In the genomic region with DNA sequence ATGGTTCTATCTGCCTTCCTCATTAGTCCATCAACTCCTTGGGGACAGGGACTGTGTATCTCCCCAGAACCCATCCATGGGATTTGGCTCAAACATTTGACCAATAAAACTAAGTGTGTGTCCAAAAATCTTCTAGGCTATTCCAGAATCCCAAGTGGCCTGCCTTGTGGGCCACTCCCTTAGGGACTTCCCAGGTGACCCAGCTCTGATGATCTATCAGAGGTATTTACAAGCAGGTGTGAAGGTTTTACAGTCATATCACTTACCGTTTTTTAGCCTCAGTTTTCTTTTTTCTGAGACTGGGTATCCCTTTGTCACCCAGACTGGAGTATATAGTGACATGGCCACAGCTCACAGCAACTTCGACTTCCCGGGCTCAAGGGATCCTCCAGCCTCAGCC, we compare ENCODE assay signal across 19 cellular contexts.
DNase-seq lines count a peak whose midpoint lies in the region; ATAC-seq, FAIRE-seq and TF ChIP-seq lines count a peak whose summit lies in the region.
"Had no signal": no experiment of that assay in that cellular context is flagged by ENCODE, and none has a peak within 500 bp of the region (broad histone marks: within the 10 kb centered on the region; RNA-seq: fewer than 3 reads in every experiment).

No MANE protein-coding gene starts in this region.

- CTCF ChIA-PET in activated CD4-positive, alpha-beta T cell treated with anti-CD3 and anti-CD28 coated beads for 36 hours (lab: Charles Lee) = interaction anchor here (0.8 to 2.2 kb wide), 7 partner anchors 9 to 31 kb away, joined by 3 to 11 read pairs (median 3); no protein-coding TSS in a partner anchor

- DNase-seq in activated CD4-positive, alpha-beta T cell treated with anti-CD3 and anti-CD28 coated beads for 36 hours = no peak
- no peak for DNase-seq in activated CD4-positive, alpha-beta T cell treated with anti-CD3 and anti-CD28 coated beads, Interleukin-2, amount 50 U/mL, for 1 hour
- no peak for DNase-seq in activated naive CD8-positive, alpha-beta T cell treated with anti-CD3 and anti-CD28 coated beads for 36 hours
- DNase-seq in glutamatergic neuron (no peak), uterus (no peak), frontal cortex (ENCODE audit: low spot score in 2 of 2) (no peak)
- DNase-seq: adrenal gland, DND-41, heart left ventricle, lower lobe of right lung, NCI-H1417 treated with DMSO at 0.1 percent for 48 hours, NCI-H82 had no signal

- no peaks in the 10 kb centered on the region for H3K27me3 ChIP-seq in uterus
- H3K27me3 ChIP-seq: adrenal gland, cardiac muscle cell, heart left ventricle, neural progenitor cell had no signal

- H3K4me3 ChIP-seq in uterus = no peak overlapping the region
- H3K4me3 ChIP-seq: A549, adrenal gland, cardiac muscle cell, lower lobe of right lung, neural progenitor cell had no signal

- peaks cover 91% of the 10 kb centered on the region for H3K4me1 Mint-ChIP-seq in activated CD4-positive, alpha-beta T cell treated with anti-CD3 and anti-CD28 coated beads for 36 hours
- peaks cover 89% of the 10 kb centered on the region for H3K4me1 Mint-ChIP-seq in activated naive CD8-positive, alpha-beta T cell treated with anti-CD3 and anti-CD28 coated beads for 36 hours
- H3K4me1 Mint-ChIP-seq in nephron (peaks cover 73% of the 10 kb centered on the region), glutamatergic neuron (ENCODE audit: low read depth, unreplicated experiment) (peaks cover 11% of the 10 kb centered on the region)

- TF ChIP-seq CTCF in nephron (IDR thresholded peaks at IDR 0.05; ENCODE audit: unreplicated experiment in 3 of 3) (no peak), glutamatergic neuron (IDR thresholded peaks at IDR 0.05; ENCODE audit: partially characterized antibody, unreplicated experiment) (no peak), uterus (IDR thresholded peaks at IDR 0.05) (no peak)

- no peaks in the 10 kb centered on the region for H3K9me3 Mint-ChIP-seq in activated CD4-positive, alpha-beta T cell treated with anti-CD3 and anti-CD28 coated beads for 36 hours (ENCODE audit: low read depth)
- H3K9me3 Mint-ChIP-seq in activated naive CD8-positive, alpha-beta T cell treated with anti-CD3 and anti-CD28 coated beads for 36 hours = peaks cover 2% of the 10 kb centered on the region
- H3K9me3 Mint-ChIP-seq in nephron (no peaks in the 10 kb centered on the region), glutamatergic neuron (ENCODE audit: unreplicated experiment) (no peaks in the 10 kb centered on the region)
- H3K9me3 Mint-ChIP-seq: CD14-positive monocyte, neural progenitor cell had no signal

- H3K4me1 ChIP-seq in uterus = peaks cover 5 to 7% of the 10 kb centered on the region in 2 donors

- no peak for FAIRE-seq in frontal cortex (lab: Jason Lieb, UNC)
- FAIRE-seq: A549, TTC549 had no signal

- H3K36me3 ChIP-seq in uterus = no peaks in the 10 kb centered on the region
- H3K36me3 ChIP-seq: adrenal gland, cardiac muscle cell, heart left ventricle, lower lobe of right lung, neural progenitor cell had no signal

- POLR2A ChIA-PET in activated CD4-positive, alpha-beta T cell treated with anti-CD3 and anti-CD28 coated beads for 36 hours (lab: Charles Lee) = interaction anchor here (0.6 to 2.4 kb wide), 5 partner anchors 8 to 323 kb away, joined by 4 to 8 read pairs (median 5); partner anchors contain the start of gene PIP4K2A

- intact Hi-C loops in activated CD4-positive, alpha-beta T cell treated with anti-CD3 and anti-CD28 coated beads for 36 hours (cut with DNase I, micrococcal nuclease) = loop anchor here (1.0 to 10.0 kb wide), 7 partner anchors 20 to 715 kb away; no protein-coding TSS in a partner anchor
- intact Hi-C loops in uterus (cut with DNase I; ENCODE audit: low total_unique reads) = no loop called here

- H3K27me3 Mint-ChIP-seq in activated CD4-positive, alpha-beta T cell treated with anti-CD3 and anti-CD28 coated beads for 36 hours = no peaks in the 10 kb centered on the region
- no peaks in the 10 kb centered on the region for H3K27me3 Mint-ChIP-seq in activated naive CD8-positive, alpha-beta T cell treated with anti-CD3 and anti-CD28 coated beads for 36 hours
- H3K27me3 Mint-ChIP-seq in nephron (ENCODE audit: low read depth) (peaks cover 5% of the 10 kb centered on the region), glutamatergic neuron (ENCODE audit: unreplicated experiment) (no peaks in the 10 kb centered on the region)

- peaks cover 17% of the 10 kb centered on the region for H3K36me3 Mint-ChIP-seq in activated CD4-positive, alpha-beta T cell treated with anti-CD3 and anti-CD28 coated beads for 36 hours (ENCODE audit: low read depth)
- H3K36me3 Mint-ChIP-seq in activated naive CD8-positive, alpha-beta T cell treated with anti-CD3 and anti-CD28 coated beads for 36 hours = peaks cover 49% of the 10 kb centered on the region
- H3K36me3 Mint-ChIP-seq in nephron (ENCODE audit: low read depth) (no peaks in the 10 kb centered on the region), glutamatergic neuron (ENCODE audit: unreplicated experiment) (no peaks in the 10 kb centered on the region)

- no peaks in the 10 kb centered on the region for H3K9me3 ChIP-seq in uterus
- H3K9me3 ChIP-seq: A549, adrenal gland, heart left ventricle, lower lobe of right lung had no signal

- H3K27ac Mint-ChIP-seq in activated CD4-positive, alpha-beta T cell treated with anti-CD3 and anti-CD28 coated beads for 36 hours = peak overlapping the region; percentile 93
- peak overlapping the region; percentile 99 for H3K27ac Mint-ChIP-seq in activated naive CD8-positive, alpha-beta T cell treated with anti-CD3 and anti-CD28 coated beads for 36 hours
- H3K27ac Mint-ChIP-seq in nephron = peak overlapping the region in 2 of 3 experiments; percentile 24 to 57
- H3K27ac Mint-ChIP-seq in glutamatergic neuron (ENCODE audit: unreplicated experiment) = no peak overlapping the region
- H3K27ac Mint-ChIP-seq: neural progenitor cell had no signal

- no peak for ATAC-seq in activated CD4-positive, alpha-beta T cell treated with anti-CD3 and anti-CD28 coated beads for 36 hours
- ATAC-seq in HG02610 (IDR thresholded peaks at IDR 0.05; ENCODE audit: unreplicated experiment) = peak; percentile 20
- ATAC-seq: A549 had no signal

- H3K4me3 Mint-ChIP-seq in activated CD4-positive, alpha-beta T cell treated with anti-CD3 and anti-CD28 coated beads for 36 hours = peak overlapping the region; percentile 49
- H3K4me3 Mint-ChIP-seq in activated naive CD8-positive, alpha-beta T cell treated with anti-CD3 and anti-CD28 coated beads for 36 hours = peak overlapping the region; percentile 71
- H3K4me3 Mint-ChIP-seq in nephron (no peak overlapping the region), glutamatergic neuron (ENCODE audit: unreplicated experiment) (no peak overlapping the region)
- H3K4me3 Mint-ChIP-seq: neural progenitor cell had no signal

- no peak overlapping the region for H3K27ac ChIP-seq in uterus
- H3K27ac ChIP-seq: A549, cardiac muscle cell, lower lobe of right lung, neural progenitor cell had no signal

- no peak for TF ChIP-seq POLR2A in uterus (IDR thresholded peaks at IDR 0.05)

Comparison
In these comparisons a context has a peak if more than half of its experiments do, and no peak if none do; other contexts are left out.
1. H3K4me3 Mint-ChIP-seq: peak in activated CD4-positive, alpha-beta T cell treated with anti-CD3 and anti-CD28 coated beads for 36 hours (single experiment) and activated naive CD8-positive, alpha-beta T cell treated with anti-CD3 and anti-CD28 coated beads for 36 hours (single experiment); none in nephron (0 of 3) and glutamatergic neuron (single experiment).